26 cellular contexts compared by ENCODE assay signal in the genomic region with DNA sequence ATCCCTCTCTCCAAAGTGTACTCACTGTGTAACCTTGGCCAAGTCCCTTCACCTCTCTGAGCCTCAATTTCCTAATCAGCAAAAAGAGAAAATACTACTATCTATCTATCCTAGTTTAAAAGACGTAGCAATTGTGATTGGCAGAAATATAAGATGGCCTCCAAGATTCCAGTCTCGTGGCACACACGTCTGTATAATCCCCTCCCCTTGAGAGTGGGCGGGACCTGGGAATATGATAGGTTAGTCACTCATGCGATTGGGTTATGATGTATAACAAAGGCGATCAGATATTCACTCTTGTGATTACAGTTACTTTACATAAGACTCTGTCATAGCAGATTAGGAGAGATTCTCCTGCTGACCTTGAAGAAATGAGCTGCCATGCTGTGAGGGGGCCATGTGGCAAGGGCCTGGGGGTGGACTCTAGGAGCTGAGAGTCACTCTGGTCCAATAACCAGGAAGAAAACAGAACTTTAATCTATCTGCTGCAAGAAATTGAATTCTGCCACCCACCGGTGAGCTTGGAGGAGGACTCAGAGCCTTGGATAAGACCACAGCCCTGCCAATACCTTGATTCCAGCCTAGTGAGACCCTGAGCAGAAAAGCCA.
"Had no signal": no experiment of that assay in that cellular context is flagged by ENCODE, and none has a peak within 500 bp of the region (broad histone marks: within the 10 kb centered on the region; RNA-seq: fewer than 3 reads in every experiment).

No MANE protein-coding gene starts in this region.

- H3K27ac ChIP-seq: coronary artery, dorsolateral prefrontal cortex, epithelial cell of prostate, esophagus squamous epithelium, gastrocnemius medialis, left lung, lower lobe of right lung had no signal

- ATAC-seq: esophagus mucosa; gastrocnemius medialis; heart right ventricle; left cardiac atrium; left lung; lower lobe of right lung; mucosa of descending colon; naive thymus-derived CD8-positive, alpha-beta T cell had no signal

- FAIRE-seq: colon, islet of Langerhans, keratinocyte had no signal

- DNase-seq: dermis blood vessel endothelial cell; dorsolateral prefrontal cortex; effector CD4-positive, alpha-beta T cell; effector memory CD4-positive, alpha-beta T cell; erythroblast; esophagus squamous epithelium; foreskin fibroblast; foreskin melanocyte; gastrocnemius medialis; glutamatergic neuron; heart right ventricle; hippocampal formation; left cardiac atrium; left lung; lower lobe of right lung; mesenchymal stem cell; mucosa of descending colon; naive B cell had no signal

- H3K27ac Mint-ChIP-seq: mesothelial cell of epicardium had no signal

- H3K9me3 Mint-ChIP-seq: mesothelial cell of epicardium; naive thymus-derived CD8-positive, alpha-beta T cell had no signal

- H3K4me3 Mint-ChIP-seq: mesothelial cell of epicardium; naive B cell; naive thymus-derived CD8-positive, alpha-beta T cell had no signal

- H3K27me3 ChIP-seq: dorsolateral prefrontal cortex, gastrocnemius medialis had no signal

- H3K36me3 ChIP-seq: esophagus squamous epithelium, gastrocnemius medialis, heart right ventricle, left lung, lower lobe of right lung had no signal

- H3K9me3 ChIP-seq: esophagus squamous epithelium, gastrocnemius medialis, heart right ventricle, left lung, lower lobe of right lung, mucosa of descending colon had no signal

- H3K4me3 ChIP-seq: coronary artery, dorsolateral prefrontal cortex, esophagus squamous epithelium, gastrocnemius medialis, heart right ventricle, left lung, lower lobe of right lung, mucosa of descending colon had no signal

- H3K36me3 Mint-ChIP-seq: mesothelial cell of epicardium, naive B cell had no signal
